ENCODE assay signal across 13 cellular contexts in genomic region chr1:213724640-213725536, GRCh38.
DNase-seq lines count a peak whose midpoint lies in the region; ATAC-seq and TF ChIP-seq lines count a peak whose summit lies in the region.
"Had no signal": no experiment of that assay in that cellular context is flagged by ENCODE, and none has a peak within 500 bp of the region (broad histone marks: within the 10 kb centered on the region; RNA-seq: fewer than 3 reads in every experiment).

No MANE protein-coding gene starts in this region.

- TF ChIP-seq EP300 in esophagus muscularis mucosa (IDR thresholded peaks at IDR 0.05), result no peak

- H3K9me3 ChIP-seq in SJCRH30 (replicated peaks), result no peaks in the 10 kb centered on the region; the same call in 1 of the 2 replicates
- H3K9me3 ChIP-seq in esophagus muscularis mucosa, result no peaks in the 10 kb centered on the region

- TF ChIP-seq CTCF in neural crest cell (conservative IDR thresholded peaks at IDR 0.05) (no peak), esophagus muscularis mucosa (IDR thresholded peaks at IDR 0.05) (peak in 1 of 3 experiments; percentile 3)

- H3K36me3 ChIP-seq in SJCRH30 (0 out of 2 replicates have a peak, but pooled peaks cover 2% of the 10 kb centered on the region), esophagus muscularis mucosa (no peaks in the 10 kb centered on the region)

- 18% methylated on average over 14 of the region's 14 CpGs for WGBS in esophagus muscularis mucosa

- peaks cover 9% of the 10 kb centered on the region for H3K9me3 Mint-ChIP-seq in neural crest cell

- H3K4me1 ChIP-seq in SJCRH30, result peaks cover 9% of the 10 kb centered on the region
- H3K4me1 ChIP-seq in esophagus muscularis mucosa, result peaks cover 0 to 16% (median 13%) of the 10 kb centered on the region in 4 donors

- DNase-seq in Ammon's horn (ENCODE audit: low spot score), result peak; percentile 54
- peak; percentile 77 to 86 for DNase-seq in SJCRH30
- peak; percentile 4 for DNase-seq in fibroblast of the conjunctiva (ENCODE audit: low read depth)
- DNase-seq in neural crest cell (ENCODE audit: low read depth, low spot score), result peak; percentile 29
- DNase-seq in NCI-H187 (lab: John Stamatoyannopoulos, UW), result no peak
- DNase-seq in esophagus muscularis mucosa (ENCODE audit: extremely low spot score), result no peak
- DNase-seq in DMS153 (lab: John Stamatoyannopoulos, UW), result no peak
- DNase-seq: activated gamma-delta T cell; AML-193; NCI-H748 treated with DMSO at 0.1 percent for 48 hours; stimulated activated CD4-positive, alpha-beta T cell treated with anti-CD3 and anti-CD28 coated beads, Interleukin-4, amount 100 ng/mL, for 24 hours; T-helper 9 cell had no signal

- peak overlapping the region; percentile 14 for H3K4me3 ChIP-seq in SJCRH30
- no peak overlapping the region for H3K4me3 ChIP-seq in esophagus muscularis mucosa

- H3K27ac Mint-ChIP-seq in neural crest cell (ENCODE audit: unreplicated experiment), result peak overlapping the region; percentile 99

- no peaks in the 10 kb centered on the region for H3K27me3 Mint-ChIP-seq in neural crest cell (ENCODE audit: low read depth)

- intact Hi-C loops in esophagus muscularis mucosa (cut with DNase I), result no loop called here

- H3K27ac ChIP-seq in SJCRH30 (peak overlapping the region; percentile 48), esophagus muscularis mucosa (replicated peaks in 1 of 4) (peak overlapping the region in 2 of 4 donors; percentile 35 to 59)

- no peak for ATAC-seq in HG03095 (IDR thresholded peaks at IDR 0.05; ENCODE audit: unreplicated experiment)

- H3K36me3 Mint-ChIP-seq in neural crest cell (ENCODE audit: low read depth), result peaks cover 2% of the 10 kb centered on the region

- H3K4me3 Mint-ChIP-seq in neural crest cell, result peak overlapping the region; percentile 72

- H3K4me1 Mint-ChIP-seq in neural crest cell, result peaks cover 37% of the 10 kb centered on the region

- TF ChIP-seq POLR2A in esophagus muscularis mucosa (IDR thresholded peaks at IDR 0.05; ENCODE audit: low read depth), result no peak

- H3K27me3 ChIP-seq in SJCRH30 (no peaks in the 10 kb centered on the region), esophagus muscularis mucosa (no peaks in the 10 kb centered on the region)

Comparison
In these comparisons a context has a peak if more than half of its experiments do, and no peak if none do; other contexts are left out.
1. DNase-seq: peak in Ammon's horn (single experiment), SJCRH30 (2 of 2), fibroblast of the conjunctiva (single experiment) and neural crest cell (single experiment); none in NCI-H187 (0 of 2), esophagus muscularis mucosa (single experiment) and DMS153 (single experiment).